In genomic region chr9:126500600-126501382, GRCh38 we compare ENCODE assay signal across 8 cellular contexts.
DNase-seq lines count a peak whose midpoint lies in the region; TF ChIP-seq lines count a peak whose summit lies in the region.

No MANE protein-coding gene starts in this region.

- no peak overlapping the region for H3K27ac ChIP-seq in tibial artery

- CTCF ChIA-PET in Calu3 (lab: Charles Lee): interaction anchor here (0.7 kb wide), 1 partner anchor 57 kb away, joined by 3 read pairs; no protein-coding TSS in a partner anchor

- no peaks in the 10 kb centered on the region for H3K36me3 Mint-ChIP-seq in Calu3 (ENCODE audit: insufficient read depth, unreplicated experiment)

- H3K36me3 ChIP-seq in tibial artery: peaks cover 8 to 27% (median 21%) of the 10 kb centered on the region in 3 donors

- no peak overlapping the region for H3K4me3 Mint-ChIP-seq in Calu3 (ENCODE audit: low read depth, unreplicated experiment)

- H3K27ac Mint-ChIP-seq in Calu3 (ENCODE audit: unreplicated experiment): no peak overlapping the region

- H3K9me3 ChIP-seq in tibial artery: no peaks in the 10 kb centered on the region

- H3K27me3 ChIP-seq in tibial artery: peaks cover 0 to 10% of the 10 kb centered on the region in 2 donors

- peaks cover 12% of the 10 kb centered on the region for H3K27me3 Mint-ChIP-seq in Calu3 (ENCODE audit: unreplicated experiment)

- no peaks in the 10 kb centered on the region for H3K9me3 Mint-ChIP-seq in Calu3 (ENCODE audit: low read depth, unreplicated experiment)

- H3K4me3 ChIP-seq in tibial artery: no peak overlapping the region

- DNase-seq in Calu3 (peak; percentile 75), HuH-7.5 (ENCODE audit: low spot score) (peak; percentile 92), RPMI7951 (ENCODE audit: low read depth) (peak; percentile 29), activated gamma-delta T cell treated with Interleukin-2 at 50 U/mL for 16 hours (peak; percentile 65), foreskin melanocyte (peak; percentile 53), nucleus accumbens (lab: John Stamatoyannopoulos, UW) (peak in 52 of 56 donors; percentile 25 to 89 (median 72)), tibial artery (peak; percentile 47 to 80), OCI-M2 (lab: John Stamatoyannopoulos, UW; ENCODE audit: unreplicated experiment) (no peak)

- H3K4me1 ChIP-seq in tibial artery: peaks cover 0 to 27% (median 17%) of the 10 kb centered on the region in 4 donors

- TF ChIP-seq CTCF in Calu3 (IDR thresholded peaks at IDR 0.05; ENCODE audit: unreplicated experiment) (peak; percentile 71), tibial artery (IDR thresholded peaks at IDR 0.05) (peak; percentile 84 to 91)

- BruUV-seq in Calu3 (replicated peaks; lab: Mats Ljungman, UMichigan): no TSS peak

- intact Hi-C loops in Calu3 (cut with micrococcal nuclease; ENCODE audit: unreplicated experiment): loop anchor here (2.0 kb wide), 1 partner anchor 58 kb away; no protein-coding TSS in a partner anchor
- intact Hi-C loops in tibial artery (cut with DNase I; ENCODE audit: low total_unique reads): loop anchor here (2.0 kb wide), 1 partner anchor 58 kb away; no protein-coding TSS in a partner anchor

- no peaks in the 10 kb centered on the region for H3K4me1 Mint-ChIP-seq in Calu3 (ENCODE audit: low read depth, unreplicated experiment)
